ENCODE assay signal across 8 cellular contexts in genomic region chr12:121812320-121812871, GRCh38. TPM values are rescaled to one million over a fixed set of nuclear protein-coding genes. Genes with fewer than 3 reads are reported as not detected.
DNase-seq lines count a peak whose midpoint lies in the region; ATAC-seq and TF ChIP-seq lines count a peak whose summit lies in the region.

No MANE protein-coding gene starts in this region.

- H3K27me3 ChIP-seq in ascending aorta = no peaks in the 10 kb centered on the region
- H3K27me3 ChIP-seq in right cardiac atrium (ENCODE audit: control insufficient read depth, insufficient read depth) = no peaks in the 10 kb centered on the region
- H3K27me3 ChIP-seq in prostate gland (replicated peaks; ENCODE audit: insufficient read depth) = no peaks in the 10 kb centered on the region

- H3K27ac ChIP-seq in ascending aorta = peak overlapping the region in 1 of 2 donors; percentile 80
- peak overlapping the region; percentile 40 for H3K27ac ChIP-seq in right cardiac atrium (ENCODE audit: low read length)
- peak overlapping the region; percentile 50 to 59 for H3K27ac ChIP-seq in prostate gland

- 15% methylated on average over 26 of the region's 26 CpGs for WGBS in right cardiac atrium
- WGBS in prostate gland = 10% methylated on average over 26 of the region's 26 CpGs

- H3K36me3 ChIP-seq in ascending aorta (peaks cover 63 to 68% of the 10 kb centered on the region in 2 donors), prostate gland (peaks cover 5 to 27% of the 10 kb centered on the region in 2 donors)

- peak; percentile 89 to 92 for ATAC-seq in right cardiac atrium
- ATAC-seq in HG03378 (IDR thresholded peaks at IDR 0.05; ENCODE audit: unreplicated experiment) = no peak

- TF ChIP-seq CTCF in ascending aorta (IDR thresholded peaks at IDR 0.05) (no peak), prostate gland (IDR thresholded peaks at IDR 0.05) (no peak)

- intact Hi-C loops in ascending aorta (cut with DNase I) (loop anchor here (1.0 to 2.0 kb wide), 4 partner anchors 18 to 116 kb away; partner anchors contain the start of gene PSMD9), right cardiac atrium (cut with DNase I) (loop anchor here in 1 of 4 donors (5.0 to 10.0 kb wide), 2 partner anchors 35 to 72 kb away; partner anchors contain the start of gene PSMD9), prostate gland (cut with DNase I) (loop anchor here (5.0 kb wide), 1 partner anchor 75 kb away; the partner anchor contains the start of gene PSMD9)

- peak overlapping the region; percentile 63 to 69 for H3K4me3 ChIP-seq in ascending aorta
- peak overlapping the region; percentile 57 for H3K4me3 ChIP-seq in right cardiac atrium (ENCODE audit: low read length)
- H3K4me3 ChIP-seq in prostate gland = peak overlapping the region; percentile 51 to 53

- no peaks in the 10 kb centered on the region for H3K9me3 ChIP-seq in ascending aorta
- no peaks in the 10 kb centered on the region for H3K9me3 ChIP-seq in right cardiac atrium (ENCODE audit: control insufficient read depth, low read length)
- no peaks in the 10 kb centered on the region for H3K9me3 ChIP-seq in prostate gland

- no peak for TF ChIP-seq POLR2A in prostate gland (IDR thresholded peaks at IDR 0.05)

- H3K4me1 ChIP-seq in ascending aorta = peaks cover 24 to 33% of the 10 kb centered on the region in 2 donors
- peaks cover 11% of the 10 kb centered on the region for H3K4me1 ChIP-seq in right cardiac atrium (ENCODE audit: control insufficient read depth, insufficient read depth, low read length)
- H3K4me1 ChIP-seq in prostate gland (replicated peaks) = peaks cover 12% of the 10 kb centered on the region

- peak in 9 of 14 donors; percentile 14 to 81 (median 43) for DNase-seq in C1 segment of cervical spinal cord (lab: John Stamatoyannopoulos, UW)
- peak; percentile 61 for DNase-seq in GM19240 (ENCODE audit: insufficient read length, low spot score)
- DNase-seq in NCI-H510A treated with DMSO at 0.1 percent for 48 hours (lab: John Stamatoyannopoulos, UW) = peak; percentile 81
- DNase-seq in ascending aorta (ENCODE audit: low spot score in 2 of 2) = no peak
- peak; percentile 80 to 93 (median 93) for DNase-seq in right cardiac atrium
- peak; percentile 63 for DNase-seq in prostate gland (ENCODE audit: low spot score)
- DNase-seq in T-helper 9 cell = no peak

RNA-seq across cellular contexts. Expression of gene SETD1B, which starts 8.6 kb away (rescaled TPM):
- 22.7 TPM for total RNA-seq in ascending aorta
- total RNA-seq in right cardiac atrium = 10 to 100 TPM in 3 of 4 donors, 1 to 10 TPM in 1; 9.6 to 14.9 (median 13.0) TPM
- polyA plus RNA-seq in right cardiac atrium = 7.6 TPM
- total RNA-seq in prostate gland = 10 to 100 TPM; 19.2 to 27.5 TPM

RNA-seq across cellular contexts. Expression of gene RHOF, which starts 18.9 kb away (rescaled TPM):
- total RNA-seq in ascending aorta = 1.9 TPM
- 10 to 100 TPM; 15.2 to 23.3 (median 22.0) TPM for total RNA-seq in right cardiac atrium
- 11.2 TPM for polyA plus RNA-seq in right cardiac atrium
- total RNA-seq in prostate gland = 10 to 100 TPM in 1 of 2 donors, 1 to 10 TPM in 1; 9.5 to 23.5 TPM

RNA-seq across cellular contexts. Expression of gene HPD, which starts 46.3 kb away (rescaled TPM):
- total RNA-seq in ascending aorta = 0.96 TPM
- total RNA-seq in right cardiac atrium = 1 to 10 TPM; 1.3 to 5.1 (median 1.4) TPM
- 2.0 TPM for polyA plus RNA-seq in right cardiac atrium
- 1 to 10 TPM in 1 of 2 donors, under 1 TPM in 1; 0.41 to 4.0 TPM for total RNA-seq in prostate gland

Comparison
In these comparisons a context has a peak if more than half of its experiments do, and no peak if none do; other contexts are left out.
1. DNase-seq: peak in C1 segment of cervical spinal cord (9 of 14), GM19240 (single experiment), NCI-H510A treated with DMSO at 0.1 percent for 48 hours (single experiment), right cardiac atrium (3 of 3) and prostate gland (single experiment); none in ascending aorta (0 of 2) and T-helper 9 cell (single experiment).
2. Peak in every context shown above with its lines, with median percentiles within 50 percentile points of each other: H3K4me3 ChIP-seq.